In the genomic region with DNA sequence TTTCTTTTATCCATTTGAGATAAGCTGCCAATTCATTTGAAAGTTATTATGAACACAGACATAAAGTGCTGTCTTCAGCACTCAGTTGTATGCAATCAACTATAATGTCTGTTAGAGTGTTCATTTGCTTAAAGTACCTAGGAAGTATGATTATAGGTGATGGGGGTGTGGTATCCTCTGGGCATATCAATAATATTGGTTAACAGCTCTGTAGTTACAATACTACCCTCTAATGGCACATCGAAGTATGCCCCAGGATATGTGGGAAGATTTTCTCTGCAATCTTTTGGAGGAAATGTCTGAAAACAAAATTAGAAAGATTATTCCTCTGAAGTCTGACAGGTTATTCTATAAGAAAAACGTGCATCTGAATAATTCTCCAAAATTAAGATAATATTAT, we compare ENCODE assay signal across 8 cellular contexts.
DNase-seq lines count a peak whose midpoint lies in the region; ATAC-seq and TF ChIP-seq lines count a peak whose summit lies in the region.

No MANE protein-coding gene starts in this region.

- intact Hi-C loops in Right ventricle myocardium inferior (cut with DNase I) (no loop called here), upper lobe of right lung (cut with DNase I) (no loop called here)

- H3K4me1 ChIP-seq in cardiac muscle cell (ENCODE audit: low read depth) (no peaks in the 10 kb centered on the region), upper lobe of right lung (no peaks in the 10 kb centered on the region)

- in situ Hi-C loops in G401 (cut with HindIII; ENCODE audit: low sequenced_read_pairs), result no loop called here

- ATAC-seq in Right ventricle myocardium inferior (no peak), upper lobe of right lung (no peak), HG03039 (IDR thresholded peaks at IDR 0.05; ENCODE audit: unreplicated experiment) (no peak), HG02970 (IDR thresholded peaks at IDR 0.05; ENCODE audit: low FRiP score, unreplicated experiment) (no peak)

- H3K4me3 ChIP-seq in cardiac muscle cell (no peak overlapping the region), foreskin fibroblast (ENCODE audit: low read depth in 1 of 2, low read length in 2 of 2) (no peak overlapping the region), upper lobe of right lung (no peak overlapping the region)

- H3K27ac ChIP-seq in cardiac muscle cell, result no peak overlapping the region
- H3K27ac ChIP-seq in upper lobe of right lung, result no peak overlapping the region

- H3K36me3 ChIP-seq in cardiac muscle cell (no peaks in the 10 kb centered on the region), upper lobe of right lung (no peaks in the 10 kb centered on the region)

- H3K9me3 ChIP-seq in cardiac muscle cell (ENCODE audit: low read depth), result no peaks in the 10 kb centered on the region
- no peaks in the 10 kb centered on the region for H3K9me3 ChIP-seq in upper lobe of right lung

- TF ChIP-seq CTCF in cardiac muscle cell (IDR thresholded peaks at IDR 0.05; ENCODE audit: low read depth, low read length), result peak; percentile 50
- TF ChIP-seq CTCF in foreskin fibroblast (IDR thresholded peaks at IDR 0.05; ENCODE audit: low read depth, low read length), result peak; percentile 43
- TF ChIP-seq CTCF in upper lobe of right lung (IDR thresholded peaks at IDR 0.05), result peak; percentile 32

- DNase-seq in cardiac muscle cell (ENCODE audit: low read depth in 1 of 2, low spot score in 1 of 2), result peak in 1 of 2 donors; percentile 29
- no peak for DNase-seq in Right ventricle myocardium inferior (ENCODE audit: missing footprints)
- peak; percentile 8 for DNase-seq in RKO (ENCODE audit: low spot score)
- peak in 1 of 2 donors; percentile 61 for DNase-seq in foreskin fibroblast
- DNase-seq in upper lobe of right lung, result no peak
- no peak for DNase-seq in G401 (ENCODE audit: low spot score)

- no peaks in the 10 kb centered on the region for H3K27me3 ChIP-seq in cardiac muscle cell
- H3K27me3 ChIP-seq in upper lobe of right lung, result no peaks in the 10 kb centered on the region
